Comparison of ENCODE assay signal across 1 cellular context in genomic region chr1:165290143-165290542, GRCh38.
TF ChIP-seq lines count a peak whose summit lies in the region.

No MANE protein-coding gene starts in this region.

TF ChIP-seq in A549, 52 proteins besides CTCF, POLR2A, EP300 and RAD21 (continued from another document):
- no peak for TF ChIP-seq USF2 (IDR thresholded peaks at IDR 0.05)
- no peak for TF ChIP-seq NR3C1 (IDR thresholded peaks at IDR 0.05)
- no peak for TF ChIP-seq GATA3 (IDR thresholded peaks at IDR 0.05; ENCODE audit: borderline replicate concordance)
